In genomic region chr18:10783941-10784340, GRCh38 we compare ENCODE assay signal across 22 cellular contexts.
"Had no signal": no experiment of that assay in that cellular context is flagged by ENCODE, and none has a peak within 500 bp of the region (broad histone marks: within the 10 kb centered on the region; RNA-seq: fewer than 3 reads in every experiment).

No MANE protein-coding gene starts in this region.

- DNase-seq: cerebellar nuclear complex; colonic mucosa; esophagus squamous epithelium; foreskin fibroblast; heart left ventricle; kidney glomerular epithelial cell; nucleus accumbens; psoas muscle; spleen; stimulated activated CD4-positive, alpha-beta T cell treated with anti-CD3 and anti-CD28 coated beads, Interleukin-2, amount 100 ng/mL, for 24 hours; stimulated activated CD4-positive, alpha-beta T cell treated with anti-CD3 and anti-CD28 coated beads, Interleukin-4, amount 100 ng/mL, for 4 hours; stimulated activated naive B cell treated with anti-CD40 and anti-IgM and Interleukin-4, amounts not matched to agents 10 μg/mL and 1 μg/mL and 100 μg/mL, for 72 hours; stimulated activated naive CD8-positive, alpha-beta T cell treated with anti-CD3 and anti-CD28 coated beads, Interleukin-15, amount 100 ng/mL, for 72 hours; thyroid gland had no signal

- H3K27me3 Mint-ChIP-seq: type B pancreatic cell had no signal

- H3K4me1 Mint-ChIP-seq: neural progenitor cell; stimulated activated naive B cell treated with anti-CD40 and anti-IgM and Interleukin-4, amounts not matched to agents 10 μg/mL and 1 μg/mL and 100 μg/mL, for 72 hours had no signal

- H3K4me3 Mint-ChIP-seq: memory B cell; mesothelial cell of epicardium; natural killer cell treated with Interleukin-12 subunit alpha and Interleukin-12 subunit beta and Interleukin-15 and Interleukin-18, amount 100 ng/mL, for 72 hours; neural progenitor cell; stimulated activated naive B cell treated with anti-CD40 and anti-IgM and Interleukin-4, amounts not matched to agents 10 μg/mL and 1 μg/mL and 100 μg/mL, for 72 hours; stimulated activated naive CD8-positive, alpha-beta T cell treated with anti-CD3 and anti-CD28 coated beads, Interleukin-15, amount 100 ng/mL, for 72 hours; type B pancreatic cell had no signal

- H3K27me3 ChIP-seq: colonic mucosa, esophagus squamous epithelium, neural progenitor cell, thyroid gland had no signal

- ATAC-seq: heart left ventricle; left lobe of liver; natural killer cell treated with Interleukin-12 subunit alpha and Interleukin-12 subunit beta and Interleukin-15 and Interleukin-18, amount 100 ng/mL, for 72 hours; psoas muscle; sciatic nerve; stimulated activated naive B cell treated with anti-CD40 and anti-IgM and Interleukin-4, amounts not matched to agents 10 μg/mL and 1 μg/mL and 100 μg/mL, for 72 hours; stimulated activated naive CD8-positive, alpha-beta T cell treated with anti-CD3 and anti-CD28 coated beads, Interleukin-15, amount 100 ng/mL, for 72 hours had no signal

- H3K27ac ChIP-seq: colonic mucosa, esophagus squamous epithelium, heart left ventricle, neural progenitor cell, parathyroid adenoma, psoas muscle, spleen, thyroid gland had no signal

- H3K36me3 Mint-ChIP-seq: memory B cell; natural killer cell treated with Interleukin-12 subunit alpha and Interleukin-12 subunit beta and Interleukin-15 and Interleukin-18, amount 100 ng/mL, for 72 hours; neural progenitor cell; stimulated activated naive B cell treated with anti-CD40 and anti-IgM and Interleukin-4, amounts not matched to agents 10 μg/mL and 1 μg/mL and 100 μg/mL, for 72 hours had no signal

- H3K9me3 Mint-ChIP-seq: mesothelial cell of epicardium; natural killer cell treated with Interleukin-12 subunit alpha and Interleukin-12 subunit beta and Interleukin-15 and Interleukin-18, amount 100 ng/mL, for 72 hours; neural progenitor cell; stimulated activated naive CD8-positive, alpha-beta T cell treated with anti-CD3 and anti-CD28 coated beads, Interleukin-15, amount 100 ng/mL, for 72 hours; type B pancreatic cell had no signal

- H3K27ac Mint-ChIP-seq: memory B cell; mesothelial cell of epicardium; natural killer cell treated with Interleukin-12 subunit alpha and Interleukin-12 subunit beta and Interleukin-15 and Interleukin-18, amount 100 ng/mL, for 72 hours; neural progenitor cell; stimulated activated naive B cell treated with anti-CD40 and anti-IgM and Interleukin-4, amounts not matched to agents 10 μg/mL and 1 μg/mL and 100 μg/mL, for 72 hours; stimulated activated naive CD8-positive, alpha-beta T cell treated with anti-CD3 and anti-CD28 coated beads, Interleukin-15, amount 100 ng/mL, for 72 hours; type B pancreatic cell had no signal
